ENCODE assay signal across 1 cellular context in the genomic region with DNA sequence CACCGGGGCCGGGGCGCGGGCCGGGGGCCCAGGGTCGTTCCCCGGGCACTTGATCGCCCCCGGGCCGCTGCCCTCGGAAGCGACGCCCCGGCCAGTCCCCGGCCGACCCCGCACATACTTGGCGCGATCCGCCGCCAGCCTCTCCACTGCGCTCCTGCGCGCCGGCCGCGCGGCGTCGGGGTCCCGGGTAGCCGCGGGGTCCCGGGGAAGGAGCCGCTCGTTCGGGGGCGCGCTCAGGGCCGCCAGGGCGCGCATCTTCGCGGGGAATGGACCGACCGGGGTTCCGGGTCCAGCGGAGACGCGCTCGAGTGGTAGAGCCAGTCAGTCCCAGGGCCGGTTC.
TF ChIP-seq lines count a peak whose summit lies in the region.

No MANE protein-coding gene starts in this region.

TF ChIP-seq in GM23338, 12 proteins besides CTCF, POLR2A, EP300 and RAD21 (continued from another document):
- TF ChIP-seq, protein P1, sequence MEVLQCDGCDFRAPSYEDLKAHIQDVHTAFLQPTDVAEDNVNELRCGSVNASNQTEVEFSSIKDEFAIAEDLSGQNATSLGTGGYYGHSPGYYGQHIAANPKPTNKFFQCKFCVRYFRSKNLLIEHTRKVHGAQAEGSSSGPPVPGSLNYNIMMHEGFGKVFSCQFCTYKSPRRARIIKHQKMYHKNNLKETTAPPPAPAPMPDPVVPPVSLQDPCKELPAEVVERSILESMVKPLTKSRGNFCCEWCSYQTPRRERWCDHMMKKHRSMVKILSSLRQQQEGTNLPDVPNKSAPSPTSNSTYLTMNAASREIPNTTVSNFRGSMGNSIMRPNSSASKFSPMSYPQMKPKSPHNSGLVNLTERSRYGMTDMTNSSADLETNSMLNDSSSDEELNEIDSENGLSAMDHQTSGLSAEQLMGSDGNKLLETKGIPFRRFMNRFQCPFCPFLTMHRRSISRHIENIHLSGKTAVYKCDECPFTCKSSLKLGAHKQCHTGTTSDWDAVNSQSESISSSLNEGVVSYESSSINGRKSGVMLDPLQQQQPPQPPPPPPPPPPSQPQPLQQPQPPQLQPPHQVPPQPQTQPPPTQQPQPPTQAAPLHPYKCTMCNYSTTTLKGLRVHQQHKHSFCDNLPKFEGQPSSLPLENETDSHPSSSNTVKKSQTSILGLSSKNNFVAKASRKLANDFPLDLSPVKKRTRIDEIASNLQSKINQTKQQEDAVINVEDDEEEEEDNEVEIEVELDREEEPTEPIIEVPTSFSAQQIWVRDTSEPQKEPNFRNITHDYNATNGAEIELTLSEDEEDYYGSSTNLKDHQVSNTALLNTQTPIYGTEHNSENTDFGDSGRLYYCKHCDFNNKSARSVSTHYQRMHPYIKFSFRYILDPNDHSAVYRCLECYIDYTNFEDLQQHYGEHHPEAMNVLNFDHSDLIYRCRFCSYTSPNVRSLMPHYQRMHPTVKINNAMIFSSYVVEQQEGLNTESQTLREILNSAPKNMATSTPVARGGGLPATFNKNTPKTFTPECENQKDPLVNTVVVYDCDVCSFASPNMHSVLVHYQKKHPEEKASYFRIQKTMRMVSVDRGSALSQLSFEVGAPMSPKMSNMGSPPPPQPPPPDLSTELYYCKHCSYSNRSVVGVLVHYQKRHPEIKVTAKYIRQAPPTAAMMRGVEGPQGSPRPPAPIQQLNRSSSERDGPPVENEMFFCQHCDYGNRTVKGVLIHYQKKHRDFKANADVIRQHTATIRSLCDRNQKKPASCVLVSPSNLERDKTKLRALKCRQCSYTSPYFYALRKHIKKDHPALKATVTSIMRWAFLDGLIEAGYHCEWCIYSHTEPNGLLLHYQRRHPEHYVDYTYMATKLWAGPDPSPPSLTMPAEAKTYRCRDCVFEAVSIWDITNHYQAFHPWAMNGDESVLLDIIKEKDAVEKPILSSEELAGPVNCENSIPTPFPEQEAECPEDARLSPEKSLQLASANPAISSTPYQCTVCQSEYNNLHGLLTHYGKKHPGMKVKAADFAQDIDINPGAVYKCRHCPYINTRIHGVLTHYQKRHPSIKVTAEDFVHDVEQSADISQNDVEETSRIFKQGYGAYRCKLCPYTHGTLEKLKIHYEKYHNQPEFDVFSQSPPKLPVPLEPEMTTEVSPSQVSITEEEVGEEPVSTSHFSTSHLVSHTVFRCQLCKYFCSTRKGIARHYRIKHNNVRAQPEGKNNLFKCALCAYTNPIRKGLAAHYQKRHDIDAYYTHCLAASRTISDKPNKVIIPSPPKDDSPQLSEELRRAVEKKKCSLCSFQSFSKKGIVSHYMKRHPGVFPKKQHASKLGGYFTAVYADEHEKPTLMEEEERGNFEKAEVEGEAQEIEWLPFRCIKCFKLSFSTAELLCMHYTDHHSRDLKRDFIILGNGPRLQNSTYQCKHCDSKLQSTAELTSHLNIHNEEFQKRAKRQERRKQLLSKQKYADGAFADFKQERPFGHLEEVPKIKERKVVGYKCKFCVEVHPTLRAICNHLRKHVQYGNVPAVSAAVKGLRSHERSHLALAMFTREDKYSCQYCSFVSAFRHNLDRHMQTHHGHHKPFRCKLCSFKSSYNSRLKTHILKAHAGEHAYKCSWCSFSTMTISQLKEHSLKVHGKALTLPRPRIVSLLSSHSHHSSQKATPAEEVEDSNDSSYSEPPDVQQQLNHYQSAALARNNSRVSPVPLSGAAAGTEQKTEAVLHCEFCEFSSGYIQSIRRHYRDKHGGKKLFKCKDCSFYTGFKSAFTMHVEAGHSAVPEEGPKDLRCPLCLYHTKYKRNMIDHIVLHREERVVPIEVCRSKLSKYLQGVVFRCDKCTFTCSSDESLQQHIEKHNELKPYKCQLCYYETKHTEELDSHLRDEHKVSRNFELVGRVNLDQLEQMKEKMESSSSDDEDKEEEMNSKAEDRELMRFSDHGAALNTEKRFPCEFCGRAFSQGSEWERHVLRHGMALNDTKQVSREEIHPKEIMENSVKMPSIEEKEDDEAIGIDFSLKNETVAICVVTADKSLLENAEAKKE (CRISPR knock-in tag; IDR thresholded peaks at IDR 0.05): no peak
- no peak for TF ChIP-seq CREB1 (CRISPR knock-in tag; IDR thresholded peaks at IDR 0.05; ENCODE audit: low read depth)
- no peak for TF ChIP-seq JUNB (IDR thresholded peaks at IDR 0.05; ENCODE audit: unreplicated experiment)
- no peak for TF ChIP-seq EZH2phosphoT487 (IDR thresholded peaks at IDR 0.05; ENCODE audit: unreplicated experiment)
- TF ChIP-seq, protein P2, sequence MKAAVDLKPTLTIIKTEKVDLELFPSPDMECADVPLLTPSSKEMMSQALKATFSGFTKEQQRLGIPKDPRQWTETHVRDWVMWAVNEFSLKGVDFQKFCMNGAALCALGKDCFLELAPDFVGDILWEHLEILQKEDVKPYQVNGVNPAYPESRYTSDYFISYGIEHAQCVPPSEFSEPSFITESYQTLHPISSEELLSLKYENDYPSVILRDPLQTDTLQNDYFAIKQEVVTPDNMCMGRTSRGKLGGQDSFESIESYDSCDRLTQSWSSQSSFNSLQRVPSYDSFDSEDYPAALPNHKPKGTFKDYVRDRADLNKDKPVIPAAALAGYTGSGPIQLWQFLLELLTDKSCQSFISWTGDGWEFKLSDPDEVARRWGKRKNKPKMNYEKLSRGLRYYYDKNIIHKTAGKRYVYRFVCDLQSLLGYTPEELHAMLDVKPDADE (IDR thresholded peaks at IDR 0.05): no peak
